8 cellular contexts compared by ENCODE assay signal in the genomic region with DNA sequence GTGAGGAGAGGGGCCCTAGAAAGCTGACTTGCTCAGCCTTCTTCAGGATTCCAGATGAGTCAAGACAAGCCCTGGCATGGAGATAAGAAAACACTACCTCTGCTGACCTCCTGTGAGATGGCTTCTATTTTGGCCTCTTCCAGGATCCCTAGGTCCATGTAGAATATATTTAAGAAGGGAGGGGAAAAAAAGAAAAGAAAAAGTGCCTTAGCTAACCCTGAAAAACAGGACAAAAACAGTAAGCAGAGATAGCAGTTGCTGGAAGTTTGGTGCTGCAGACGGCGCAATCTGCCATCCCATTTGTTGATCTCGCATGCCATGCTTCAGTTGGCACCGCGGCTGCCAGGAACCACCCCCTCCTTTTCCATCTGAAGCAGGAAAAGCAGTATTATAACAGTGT.
A peak's percentile ranks its signal among the peaks of the same experiment; 100 is the strongest.
DNase-seq lines count a peak whose midpoint lies in the region; ATAC-seq and TF ChIP-seq lines count a peak whose summit lies in the region.

No MANE protein-coding gene starts in this region.

- no peaks in the 10 kb centered on the region for H3K9me3 ChIP-seq in suprapubic skin

- H3K4me3 ChIP-seq in suprapubic skin: no peak overlapping the region

- no peaks in the 10 kb centered on the region for H3K27me3 ChIP-seq in suprapubic skin

- TF ChIP-seq EP300 in suprapubic skin (IDR thresholded peaks at IDR 0.05): no peak

- H3K27ac ChIP-seq in suprapubic skin: peak overlapping the region; percentile 90

- TF ChIP-seq CTCF in suprapubic skin (IDR thresholded peaks at IDR 0.05): no peak

- peaks cover 87% of the 10 kb centered on the region for H3K4me1 ChIP-seq in suprapubic skin

- 32% methylated on average over 5 of the region's 5 CpGs for WGBS in suprapubic skin

- no peaks in the 10 kb centered on the region for H3K36me3 ChIP-seq in suprapubic skin

- no peak for ATAC-seq in GM18502 (IDR thresholded peaks at IDR 0.05; ENCODE audit: poor library complexity, unreplicated experiment)
- ATAC-seq in stimulated activated naive CD8-positive, alpha-beta T cell treated with anti-CD3 and anti-CD28 coated beads, Interleukin-15, Interleukin-2, amounts not matched to agents 100 U/mL and 50 U/mL, for 24 hours: no peak

- DNase-seq in NCI-H2029 (lab: John Stamatoyannopoulos, UW) (peak; percentile 78), cerebellar nuclear complex (lab: John Stamatoyannopoulos, UW) (peak; percentile 37 to 77), left kidney (ENCODE audit: low read depth, low spot score) (peak; percentile 82), suprapubic skin (ENCODE audit: low spot score in 2 of 2) (no peak), erythroblast (lab: John Stamatoyannopoulos, UW) (no peak), DMS114 treated with DMSO at 0.1 percent for 48 hours (lab: John Stamatoyannopoulos, UW; ENCODE audit: unreplicated experiment) (no peak)
- no peak for DNase-seq in stimulated activated naive CD8-positive, alpha-beta T cell treated with anti-CD3 and anti-CD28 coated beads, Interleukin-15, Interleukin-2, amounts not matched to agents 100 U/mL and 50 U/mL, for 24 hours

- TF ChIP-seq POLR2A in suprapubic skin (IDR thresholded peaks at IDR 0.05) (no peak), erythroblast (IDR thresholded peaks at IDR 0.05; ENCODE audit: low read length) (no peak)

Comparison
In these comparisons a context has a peak if more than half of its experiments do, and no peak if none do; other contexts are left out.
1. DNase-seq: peak in NCI-H2029 (single experiment), cerebellar nuclear complex (2 of 2) and left kidney (single experiment); none in suprapubic skin (0 of 2), erythroblast (0 of 2), stimulated activated naive CD8-positive, alpha-beta T cell treated with anti-CD3 and anti-CD28 coated beads, Interleukin-15, Interleukin-2, amounts not matched to agents 100 U/mL and 50 U/mL, for 24 hours (single experiment) and DMS114 treated with DMSO at 0.1 percent for 48 hours (single experiment).